7 cellular contexts compared by ENCODE assay signal in the genomic region with DNA sequence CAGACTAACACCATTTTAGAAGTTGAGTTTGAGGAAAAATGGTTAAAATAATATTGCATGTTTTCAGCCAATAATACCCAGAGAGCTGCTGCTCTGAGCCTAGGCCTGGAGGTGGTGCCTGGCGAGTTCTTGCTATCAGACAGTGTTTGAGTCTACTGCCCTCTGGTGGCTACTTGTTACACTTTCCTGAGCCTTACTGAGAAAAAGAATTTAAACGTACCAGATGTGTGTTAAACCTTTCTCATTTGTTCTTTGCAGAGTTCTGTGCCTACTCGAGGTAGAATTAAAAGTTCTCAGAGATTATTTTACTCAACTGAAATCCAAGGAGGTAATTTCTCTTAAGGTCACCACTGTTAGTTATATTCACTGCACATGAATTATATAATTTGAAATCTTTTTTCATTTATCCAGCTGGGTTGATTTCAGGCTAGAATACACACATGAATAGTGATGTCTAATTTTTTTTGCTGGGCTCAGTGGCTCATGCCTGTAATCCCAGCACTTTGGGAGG. TPM values are rescaled to one million over a fixed set of nuclear protein-coding genes. Genes with fewer than 3 reads are reported as not detected.
DNase-seq lines count a peak whose midpoint lies in the region; ATAC-seq, FAIRE-seq and TF ChIP-seq lines count a peak whose summit lies in the region.

No MANE protein-coding gene starts in this region.

- peaks cover 26% of the 10 kb centered on the region for H3K36me3 Mint-ChIP-seq in brain

- H3K4me1 Mint-ChIP-seq in brain = peaks cover 22% of the 10 kb centered on the region

- FAIRE-seq in TTC549 (lab: Jason Lieb, UNC) = peak; percentile 68

- H3K4me3 Mint-ChIP-seq in brain = no peak overlapping the region

- peak overlapping the region in 4 of 5 experiments; percentile 8 to 60 (median 20) for H3K27ac Mint-ChIP-seq in brain

- peak; percentile 83 for ATAC-seq in GM18505 (IDR thresholded peaks at IDR 0.05; ENCODE audit: unreplicated experiment)
- ATAC-seq in HG03108 (IDR thresholded peaks at IDR 0.05; ENCODE audit: unreplicated experiment) = peak; percentile 79

- DNase-seq in NCI-H2171 (lab: John Stamatoyannopoulos, UW) (peak; percentile 90), iPS-NIHi11 (ENCODE audit: low spot score) (peak; percentile 84)
- DNase-seq in stimulated activated CD4-positive, alpha-beta T cell treated with anti-CD3 and anti-CD28 coated beads, Interleukin-12 subunit alpha, Interleukin-12 subunit beta, amount 100 ng/mL, for 4 hours = peak; percentile 51

- peak; percentile 96 to 98 for TF ChIP-seq CTCF in brain (conservative IDR thresholded peaks at IDR 0.05)

- TF ChIP-seq POLR2A in GM18505 (IDR thresholded peaks at IDR 0.05; ENCODE audit: borderline replicate concordance, extremely low read depth, insufficient read depth, insufficient read length) = no peak

- H3K27me3 Mint-ChIP-seq in brain = no peaks in the 10 kb centered on the region

- no peaks in the 10 kb centered on the region for H3K9me3 Mint-ChIP-seq in brain

RNA-seq across cellular contexts. Expression of gene SHLD1, which starts 38.2 kb away (rescaled TPM):
- 11.9 TPM for polyA plus RNA-seq in brain (ENCODE audit: insufficient read depth, low read depth, low replicate concordance)

Comparison
In these comparisons a context has a peak if more than half of its experiments do, and no peak if none do; other contexts are left out.
1. Peak in every context shown above with its lines: DNase-seq and ATAC-seq.